In genomic region chrX:49922291-49923241, GRCh38 we compare ENCODE assay signal across 8 cellular contexts.
DNase-seq lines count a peak whose midpoint lies in the region; ATAC-seq and TF ChIP-seq lines count a peak whose summit lies in the region.

CLCN5 (plus strand) TSS chrX:49922596; CDS start chrX:49925299, 2,703 bp downstream.

- no peaks in the 10 kb centered on the region for H3K9me3 ChIP-seq in mucosa of stomach (ENCODE audit: control insufficient read depth, low read length)

- DNase-seq in DMS153 (lab: John Stamatoyannopoulos, UW) (peak; percentile 89), OCI-M2 (lab: John Stamatoyannopoulos, UW; ENCODE audit: unreplicated experiment) (peak; percentile 78), erythroblast (lab: John Stamatoyannopoulos, UW) (peak; percentile 96 to 97)
- DNase-seq in activated T-cell treated with anti-CD3 and anti-CD28 coated beads, Interleukin-2, amount 50 U/mL, for 24 hours = peak; percentile 92
- peak; percentile 91 for DNase-seq in stimulated activated CD8-positive, alpha-beta memory T cell treated with anti-CD3 and anti-CD28 coated beads, Interleukin-4, amount 100 ng/mL, for 48 hours

- H3K4me3 Mint-ChIP-seq in activated T-cell treated with anti-CD3 and anti-CD28 coated beads, Interleukin-2, amount 50 U/mL, for 24 hours = peak within 1 kb of the TSS; percentile 80

- H3K27ac Mint-ChIP-seq in activated T-cell treated with anti-CD3 and anti-CD28 coated beads, Interleukin-2, amount 50 U/mL, for 24 hours = peak within 1 kb of the TSS; percentile 28

- no peaks in the 10 kb centered on the region for H3K9me3 Mint-ChIP-seq in activated T-cell treated with anti-CD3 and anti-CD28 coated beads, Interleukin-2, amount 50 U/mL, for 24 hours

- peaks cover 46% of the 10 kb centered on the region for H3K27me3 Mint-ChIP-seq in activated T-cell treated with anti-CD3 and anti-CD28 coated beads, Interleukin-2, amount 50 U/mL, for 24 hours

- TF ChIP-seq RAD21 in Ishikawa (IDR thresholded peaks at IDR 0.05; ENCODE audit: low read depth) = no peak

- H3K27me3 ChIP-seq in mucosa of stomach (ENCODE audit: control insufficient read depth, insufficient read depth, low read length) = no peaks in the 10 kb centered on the region

- peaks cover 16% of the 10 kb centered on the region for H3K4me1 ChIP-seq in mucosa of stomach (ENCODE audit: control insufficient read depth, insufficient read depth, low read length)

- peaks cover 12% of the 10 kb centered on the region for H3K36me3 Mint-ChIP-seq in activated T-cell treated with anti-CD3 and anti-CD28 coated beads, Interleukin-2, amount 50 U/mL, for 24 hours (ENCODE audit: low read depth)

- H3K36me3 ChIP-seq in mucosa of stomach (ENCODE audit: control insufficient read depth, insufficient read depth, low read length) = no peaks in the 10 kb centered on the region

- peak; percentile 97 for ATAC-seq in GM21619 (IDR thresholded peaks at IDR 0.05; ENCODE audit: unreplicated experiment)

- peaks cover 17% of the 10 kb centered on the region for H3K4me1 Mint-ChIP-seq in activated T-cell treated with anti-CD3 and anti-CD28 coated beads, Interleukin-2, amount 50 U/mL, for 24 hours (ENCODE audit: low read depth)

- TF ChIP-seq POLR2A in erythroblast (IDR thresholded peaks at IDR 0.05; ENCODE audit: low read length) = peak; percentile 65

- no peak for TF ChIP-seq EP300 in Ishikawa (IDR thresholded peaks at IDR 0.05; ENCODE audit: borderline replicate concordance)

- H3K9ac ChIP-seq in mucosa of stomach (ENCODE audit: low read length) = peak within 1 kb of the TSS; percentile 71

- peak within 1 kb of the TSS; percentile 1 for H3K4me3 ChIP-seq in mucosa of stomach (ENCODE audit: low read length)

TF ChIP-seq in Ishikawa, 13 proteins besides CTCF, POLR2A, EP300 and RAD21:
- peak; percentile 79 for TF ChIP-seq USF1 (IDR thresholded peaks at IDR 0.05)
- TF ChIP-seq MAX (IDR thresholded peaks at IDR 0.05) = peak; percentile 66
- no peak for TF ChIP-seq TCF12 (IDR thresholded peaks at IDR 0.05; ENCODE audit: low read depth)
- TF ChIP-seq TAF1 (IDR thresholded peaks at IDR 0.05; ENCODE audit: low read depth) = 0 out of 2 replicates have a peak, but pooled peaks have one; percentile 43
- TF ChIP-seq ZBTB7A (IDR thresholded peaks at IDR 0.05; ENCODE audit: low read depth) = no peak
- no peak for TF ChIP-seq TEAD4 (IDR thresholded peaks at IDR 0.05)
TF ChIP-seq in Ishikawa: peak in this region for 3.

Comparison
In these comparisons a context has a peak if more than half of its experiments do, and no peak if none do; other contexts are left out.
1. Peak in every context shown above with its lines: DNase-seq, ATAC-seq and H3K4me3 ChIP-seq.